8 cellular contexts compared by ENCODE assay signal in the genomic region with DNA sequence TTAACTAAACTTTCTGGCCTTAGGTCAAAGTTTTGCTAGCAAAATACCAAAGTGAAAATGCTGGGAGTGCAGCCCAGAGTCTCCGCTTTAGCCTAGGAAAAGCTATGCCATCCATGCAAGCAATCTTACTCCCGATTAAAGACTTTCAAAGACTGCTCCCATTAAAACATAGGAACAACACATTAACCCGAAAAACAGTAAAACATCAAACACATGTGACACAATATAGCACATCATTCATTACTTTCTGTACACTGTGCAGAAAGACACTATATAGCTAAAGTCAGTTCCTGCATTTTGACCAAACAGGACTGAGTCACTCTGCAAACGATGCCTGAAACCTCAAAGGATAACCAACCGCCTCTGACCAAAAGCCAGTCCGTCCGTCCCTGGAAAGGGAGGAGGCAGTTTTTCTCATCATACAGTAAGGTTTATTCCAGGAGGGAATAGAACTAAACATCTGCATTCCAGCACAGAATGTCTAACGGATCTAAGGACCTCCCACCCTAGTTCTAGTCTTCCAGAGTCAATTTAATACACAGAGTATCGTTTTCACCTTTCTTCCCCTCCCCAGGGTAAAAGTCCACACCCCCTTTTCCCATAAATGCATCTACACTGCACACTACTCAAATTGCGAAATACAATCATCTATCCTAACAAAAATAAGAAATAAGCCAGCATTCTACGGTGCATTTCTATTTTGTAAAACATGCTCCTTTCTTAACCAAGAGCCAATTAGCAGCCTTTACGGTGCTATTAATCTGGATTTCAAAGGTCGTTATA. TPM values are rescaled to one million over a fixed set of nuclear protein-coding genes. Genes with fewer than 3 reads are reported as not detected.
DNase-seq lines count a peak whose midpoint lies in the region; ATAC-seq and TF ChIP-seq lines count a peak whose summit lies in the region.

No MANE protein-coding gene starts in this region.

- peak overlapping the region; percentile 96 for H3K4me3 Mint-ChIP-seq in activated T-cell treated with anti-CD3 and anti-CD28 coated beads, Interleukin-2, amount 50 U/mL, for 24 hours

- H3K27me3 ChIP-seq in breast epithelium (no peaks in the 10 kb centered on the region), liver (ENCODE audit: control insufficient read depth in 4 of 4, insufficient read depth in 4 of 4, low read length in 3 of 4) (no peaks in the 10 kb centered on the region), thyroid gland (no peaks in the 10 kb centered on the region)

- peaks cover 41% of the 10 kb centered on the region for H3K4me1 Mint-ChIP-seq in activated T-cell treated with anti-CD3 and anti-CD28 coated beads, Interleukin-2, amount 50 U/mL, for 24 hours (ENCODE audit: low read depth)

- peak overlapping the region; percentile 92 for H3K27ac Mint-ChIP-seq in activated T-cell treated with anti-CD3 and anti-CD28 coated beads, Interleukin-2, amount 50 U/mL, for 24 hours

- peak overlapping the region; percentile 67 to 80 for H3K9ac ChIP-seq in liver (ENCODE audit: low read depth in 1 of 2, low read length in 2 of 2)

- peaks cover 0 to 6% of the 10 kb centered on the region in 2 donors for H3K4me1 ChIP-seq in breast epithelium
- peaks cover 1 to 51% (median 30%) of the 10 kb centered on the region in 4 donors for H3K4me1 ChIP-seq in liver (ENCODE audit: control insufficient read depth in 4 of 4, insufficient read depth in 4 of 4, low read length in 3 of 4)
- H3K4me1 ChIP-seq in thyroid gland: peaks cover 15 to 30% of the 10 kb centered on the region in 2 donors

- ATAC-seq in activated CD4-positive, CD25-positive, alpha-beta regulatory T cell treated with anti-CD3 and anti-CD28 coated beads, Interleukin-2, amount 50 U/mL, for 24 hours: no peak

- 4% methylated on average over 13 of the region's 13 CpGs for WGBS in liver
- 2 to 5% methylated on average over 13 of the region's 13 CpGs for WGBS in thyroid gland, 2 donors

- H3K9me3 ChIP-seq in breast epithelium (no peaks in the 10 kb centered on the region), liver (ENCODE audit: control insufficient read depth in 4 of 4, low read length in 3 of 4) (no peaks in the 10 kb centered on the region), thyroid gland (no peaks in the 10 kb centered on the region)

- peak overlapping the region; percentile 83 to 99 (median 91) for H3K4me3 ChIP-seq in breast epithelium
- peak overlapping the region; percentile 80 to 99 (median 96) for H3K4me3 ChIP-seq in liver (ENCODE audit: low read depth in 1 of 3, low read length in 3 of 3)
- peak overlapping the region; percentile 81 to 97 (median 88) for H3K4me3 ChIP-seq in thyroid gland (replicated peaks in 1 of 3)

- H3K36me3 Mint-ChIP-seq in activated T-cell treated with anti-CD3 and anti-CD28 coated beads, Interleukin-2, amount 50 U/mL, for 24 hours (ENCODE audit: low read depth): peaks cover 5% of the 10 kb centered on the region

- H3K36me3 ChIP-seq in breast epithelium: no peaks in the 10 kb centered on the region
- no peaks in the 10 kb centered on the region for H3K36me3 ChIP-seq in liver (ENCODE audit: control insufficient read depth in 4 of 4, insufficient read depth in 3 of 4, low read depth in 1 of 4, low read length in 3 of 4)
- no peaks in the 10 kb centered on the region for H3K36me3 ChIP-seq in thyroid gland

- no peak for TF ChIP-seq CTCF in breast epithelium (IDR thresholded peaks at IDR 0.05)
- TF ChIP-seq CTCF in liver (IDR thresholded peaks at IDR 0.05; ENCODE audit: low read depth, low read length, missing input control): no peak
- no peak for TF ChIP-seq CTCF in thyroid gland (IDR thresholded peaks at IDR 0.05)

- TF ChIP-seq POLR2A in breast epithelium (IDR thresholded peaks at IDR 0.05) (no peak), thyroid gland (IDR thresholded peaks at IDR 0.05) (peak in 1 of 2 donors; percentile 33)

- no peaks in the 10 kb centered on the region for H3K27me3 Mint-ChIP-seq in activated T-cell treated with anti-CD3 and anti-CD28 coated beads, Interleukin-2, amount 50 U/mL, for 24 hours

- H3K9me3 Mint-ChIP-seq in activated T-cell treated with anti-CD3 and anti-CD28 coated beads, Interleukin-2, amount 50 U/mL, for 24 hours: no peaks in the 10 kb centered on the region

- no peak for DNase-seq in activated T-cell treated with anti-CD3 and anti-CD28 coated beads, Interleukin-2, amount 50 U/mL, for 24 hours
- no peak for DNase-seq in activated T-cell treated with anti-CD3 and anti-CD28 coated beads, Interleukin-2, amount 50 U/mL, for 1 hour
- DNase-seq in NCI-H460 (ENCODE audit: extremely low read depth, low read depth): peak; percentile 51
- no peak for DNase-seq in breast epithelium (ENCODE audit: low spot score in 2 of 2)
- peak; percentile 14 to 38 for DNase-seq in thyroid gland
- DNase-seq in activated CD4-positive, CD25-positive, alpha-beta regulatory T cell (lab: John Stamatoyannopoulos, UW): no peak

- peak; percentile 31 to 33 for TF ChIP-seq RAD21 in liver (IDR thresholded peaks at IDR 0.05)

- H3K27ac ChIP-seq in breast epithelium (peak overlapping the region; percentile 99 to 100), liver (ENCODE audit: low read depth in 1 of 2, low read length in 2 of 2) (peak overlapping the region; percentile 95 to 97), thyroid gland (peak overlapping the region in 2 of 3 donors; percentile 94 to 99)

- intact Hi-C loops in breast epithelium (cut with DNase I; ENCODE audit: low total_unique reads): no loop called here
- intact Hi-C loops in thyroid gland (cut with DNase I): loop anchor here (10.0 kb wide), 1 partner anchor 52 kb away; no protein-coding TSS in a partner anchor

TF ChIP-seq in liver, 16 proteins besides CTCF, POLR2A, EP300 and RAD21 (continues in another document):
- TF ChIP-seq EGR1 (IDR thresholded peaks at IDR 0.05; ENCODE audit: low read depth in 2 of 2) (peak in 1 of 2 donors; percentile 19), FOXA1 (IDR thresholded peaks at IDR 0.05) (no peak), ATF3 (IDR thresholded peaks at IDR 0.05) (no peak), JUND (IDR thresholded peaks at IDR 0.05) (peak in 1 of 2 donors; percentile 36), HNF4A (conservative IDR thresholded peaks at IDR 0.05) (peak; percentile 65 to 75), RXRA (IDR thresholded peaks at IDR 0.05) (peak in 1 of 2 donors; percentile 5), NR2F2 (IDR thresholded peaks at IDR 0.05) (no peak), HNF4G (IDR thresholded peaks at IDR 0.05) (peak; percentile 31), FOXA2 (IDR thresholded peaks at IDR 0.05) (no peak), REST (IDR thresholded peaks at IDR 0.05) (peak; percentile 67), ZBTB33 (IDR thresholded peaks at IDR 0.05) (peak; percentile 25), TAF1 (conservative IDR thresholded peaks at IDR 0.05) (peak; percentile 18), MAX (IDR thresholded peaks at IDR 0.05) (peak; percentile 50), SP1 (IDR thresholded peaks at IDR 0.05) (no peak), YY1 (IDR thresholded peaks at IDR 0.05) (peak; percentile 39)

RNA-seq across cellular contexts. Expression of gene ROCK2, which starts 1.7 kb away (rescaled TPM):
- 25.5 and 31.7 TPM in 2 replicates for total RNA-seq in NCI-H460 (2014; rRNA removed; shearing (Covaris generic))
- 9.2 and 11.9 TPM in 2 replicates for polyA plus RNA-seq in NCI-H460 (2014; cell fraction: nucleus; rRNA removed)
- 100 to 1,000 TPM in 2 of 3 donors, 10 to 100 TPM in 1; 87.1 to 181 (median 103) TPM for total RNA-seq in breast epithelium
- total RNA-seq in liver: 10 to 100 TPM; 16.1 to 31.0 TPM
- 1 to 10 TPM; 5.3 to 8.3 TPM for polyA plus RNA-seq in liver
- 10 to 100 TPM; 37.3 to 47.5 (median 42.1) TPM for total RNA-seq in thyroid gland

Comparison
In these comparisons a context has a peak if more than half of its experiments do, and no peak if none do; other contexts are left out.
1. DNase-seq: peak in NCI-H460 (single experiment) and thyroid gland (2 of 2); none in activated T-cell treated with anti-CD3 and anti-CD28 coated beads, Interleukin-2, amount 50 U/mL, for 24 hours (single experiment), activated T-cell treated with anti-CD3 and anti-CD28 coated beads, Interleukin-2, amount 50 U/mL, for 1 hour (single experiment), breast epithelium (0 of 2) and activated CD4-positive, CD25-positive, alpha-beta regulatory T cell (0 of 4).
2. Peak in every context shown above with its lines, with median percentiles within 50 percentile points of each other: H3K27ac ChIP-seq and H3K4me3 ChIP-seq.